Comparison of ENCODE assay signal across 8 cellular contexts in genomic region chr2:10448208-10448645, GRCh38. TPM values are rescaled to one million over a fixed set of nuclear protein-coding genes. Genes with fewer than 3 reads are reported as not detected.
DNase-seq lines count a peak whose midpoint lies in the region; ATAC-seq and TF ChIP-seq lines count a peak whose summit lies in the region.

TSS of gene ODC1 (minus strand) at chr2:10448327. CDS start at chr2:10445032, 3,295 bp downstream.

- H3K4me3 ChIP-seq in colonic mucosa (peak within 1 kb of the TSS; percentile 69), left lung (peak within 1 kb of the TSS; percentile 54 to 78)

- H3K9ac ChIP-seq in colonic mucosa (ENCODE audit: low read depth in 2 of 2, low read length in 2 of 2): peak within 1 kb of the TSS; percentile 88 to 98

- H3K27me3 ChIP-seq in colonic mucosa (no peaks in the 10 kb centered on the region), left lung (no peaks in the 10 kb centered on the region)

- DNase-seq in Ammon's horn (ENCODE audit: low spot score) (peak; percentile 90), NCI-H524 treated with DMSO at 0.1 percent for 48 hours (lab: John Stamatoyannopoulos, UW) (peak; percentile 53), colonic mucosa (peak; percentile 96), left lung (peak; percentile 96 to 97)
- peak; percentile 98 to 99 for DNase-seq in activated CD4-positive, alpha-beta T cell treated with anti-CD3 and anti-CD28 coated beads for 4 hours
- DNase-seq in stimulated activated CD4-positive, alpha-beta T cell treated with anti-CD3 and anti-CD28 coated beads, Interleukin-2, amount 100 ng/mL, for 48 hours: peak; percentile 96 to 97

- H3K4me1 ChIP-seq in colonic mucosa: peaks cover 12% of the 10 kb centered on the region
- H3K4me1 ChIP-seq in left lung: peaks cover 5 to 44% of the 10 kb centered on the region in 2 donors

- H3K36me3 ChIP-seq in colonic mucosa (no peaks in the 10 kb centered on the region), left lung (peaks cover 0 to 16% of the 10 kb centered on the region in 2 donors)

- TF ChIP-seq CTCF in colonic mucosa (IDR thresholded peaks at IDR 0.05): no peak
- no peak for TF ChIP-seq CTCF in left lung (IDR thresholded peaks at IDR 0.05)

- ATAC-seq in GM19324 (IDR thresholded peaks at IDR 0.05; ENCODE audit: low FRiP score, unreplicated experiment) (peak; percentile 84), HG03460 (IDR thresholded peaks at IDR 0.05; ENCODE audit: unreplicated experiment) (peak; percentile 60), left lung (peak; percentile 82)

- H3K9me3 ChIP-seq in colonic mucosa (no peaks in the 10 kb centered on the region), left lung (no peaks in the 10 kb centered on the region)

- intact Hi-C loops in colonic mucosa (cut with DNase I): no loop called here
- intact Hi-C loops in left lung (cut with DNase I): no loop called here

- peak within 1 kb of the TSS; percentile 98 for H3K27ac ChIP-seq in colonic mucosa
- H3K27ac ChIP-seq in left lung: peak within 1 kb of the TSS; percentile 94

RNA-seq across cellular contexts. Expression of gene ODC1, which starts in this region (rescaled TPM):
- total RNA-seq in colonic mucosa (100 to 1,000 TPM in 1 of 2 donors, 10 to 100 TPM in 1; 45.8 to 107 TPM), left lung (10 to 100 TPM; 55.0 to 98.4 TPM)

Comparison
In these comparisons a context has a peak if more than half of its experiments do, and no peak if none do; other contexts are left out.
1. Peak in every context shown above with its lines: DNase-seq, ATAC-seq, H3K4me3 ChIP-seq and H3K27ac ChIP-seq.